1 cellular context compared by ENCODE assay signal in the genomic region with DNA sequence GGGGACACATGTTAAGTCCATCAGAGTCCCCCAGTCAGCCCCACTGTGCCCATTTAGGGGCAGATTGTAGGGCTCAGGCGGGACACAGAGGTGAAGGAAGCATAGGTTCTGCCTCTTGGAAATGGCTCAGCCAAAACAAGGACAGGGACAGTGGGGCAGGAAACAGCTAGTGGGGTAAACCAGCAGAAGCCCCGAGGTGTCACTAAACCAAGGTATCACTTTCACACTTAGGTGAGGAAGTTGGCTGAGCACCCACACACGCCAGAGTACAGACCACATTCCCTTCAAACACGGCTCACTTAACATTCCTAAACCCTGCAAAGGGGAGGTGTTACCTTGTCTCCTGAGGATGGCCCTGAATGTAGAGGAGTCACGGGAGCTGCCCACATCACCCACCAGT. TPM values are rescaled to one million over a fixed set of nuclear protein-coding genes. Genes with fewer than 3 reads are reported as not detected.
"Had no signal": no experiment of that assay in that cellular context is flagged by ENCODE, and none has a peak within 500 bp of the region (broad histone marks: within the 10 kb centered on the region; RNA-seq: fewer than 3 reads in every experiment).

No MANE protein-coding gene starts in this region.

RNA-seq across cellular contexts. Expression of gene NUTM2F, which starts 12.2 kb away (rescaled TPM):
- polyA plus RNA-seq: right cardiac atrium had no signal
